ENCODE assay signal across 20 cellular contexts in genomic region chr9:83642784-83643183, GRCh38. TPM values are rescaled to one million over a fixed set of nuclear protein-coding genes. Genes with fewer than 3 reads are reported as not detected.
"Had no signal": no experiment of that assay in that cellular context is flagged by ENCODE, and none has a peak within 500 bp of the region (broad histone marks: within the 10 kb centered on the region; RNA-seq: fewer than 3 reads in every experiment).

No MANE protein-coding gene starts in this region.

- H3K9me3 Mint-ChIP-seq: effector memory CD8-positive, alpha-beta T cell; nephron; stimulated activated naive CD8-positive, alpha-beta T cell treated with anti-CD3 and anti-CD28 coated beads, Interleukin-15, Interleukin-2, amounts not matched to agents 100 ng/mL and 50 ng/mL, for 24 hours; T-helper 1 cell treated with Interleukin-12 subunit alpha and Interleukin-12 subunit beta and Interleukin-4 antibody, amounts not matched to agents 30 μg/mL and 1 μg/mL, for 36 hours had no signal

- H3K27ac ChIP-seq: prostate gland, right atrium auricular region, tibial nerve, vagina had no signal

- H3K4me3 ChIP-seq: lung, prostate gland, right atrium auricular region, tibial nerve, vagina had no signal

- ATAC-seq: effector memory CD8-positive, alpha-beta T cell; left colon had no signal

- H3K36me3 ChIP-seq: prostate gland, vagina had no signal

- H3K27me3 ChIP-seq: right atrium auricular region, tibial nerve, vagina had no signal

- H3K4me1 ChIP-seq: prostate gland, right atrium auricular region, tibial nerve, vagina had no signal

- DNase-seq: activated CD4-positive, CD25-positive, alpha-beta regulatory T cell treated with anti-CD3 and anti-CD28 coated beads, Interleukin-2, amount 50 U/mL, for 72 hours; activated CD8-positive, alpha-beta memory T cell treated with anti-CD3 and anti-CD28 coated beads for 24 hours; activated CD8-positive, alpha-beta memory T cell treated with anti-CD3 and anti-CD28 coated beads, Interleukin-2, amount 50 U/mL, for 48 hours; activated gamma-delta T cell; dermis blood vessel endothelial cell; effector memory CD8-positive, alpha-beta T cell; foreskin fibroblast; glutamatergic neuron; hippocampal formation; left colon; stimulated activated CD4-positive, alpha-beta T cell treated with anti-CD3 and anti-CD28 coated beads, Interleukin-2, amount 100 ng/mL, for 24 hours had no signal

- H3K27ac Mint-ChIP-seq: activated naive CD8-positive, alpha-beta T cell; effector memory CD8-positive, alpha-beta T cell; nephron; stimulated activated naive CD8-positive, alpha-beta T cell treated with anti-CD3 and anti-CD28 coated beads, Interleukin-15, Interleukin-2, amounts not matched to agents 100 ng/mL and 50 ng/mL, for 24 hours; T-helper 1 cell treated with Interleukin-12 subunit alpha and Interleukin-12 subunit beta and Interleukin-4 antibody, amounts not matched to agents 30 μg/mL and 1 μg/mL, for 36 hours had no signal

- H3K27me3 Mint-ChIP-seq: activated naive CD8-positive, alpha-beta T cell; effector memory CD8-positive, alpha-beta T cell; stimulated activated naive CD8-positive, alpha-beta T cell treated with anti-CD3 and anti-CD28 coated beads, Interleukin-15, Interleukin-2, amounts not matched to agents 100 ng/mL and 50 ng/mL, for 24 hours had no signal

- H3K4me3 Mint-ChIP-seq: activated naive CD8-positive, alpha-beta T cell; effector memory CD8-positive, alpha-beta T cell; nephron; stimulated activated naive CD8-positive, alpha-beta T cell treated with anti-CD3 and anti-CD28 coated beads, Interleukin-15, Interleukin-2, amounts not matched to agents 100 ng/mL and 50 ng/mL, for 24 hours; T-helper 1 cell treated with Interleukin-12 subunit alpha and Interleukin-12 subunit beta and Interleukin-4 antibody, amounts not matched to agents 30 μg/mL and 1 μg/mL, for 36 hours had no signal

- H3K9me3 ChIP-seq: prostate gland, right atrium auricular region, tibial nerve, vagina had no signal

RNA-seq across cellular contexts. Expression of gene IDNK, which starts 19.8 kb away (rescaled TPM):
- total RNA-seq: vagina had no signal
